Comparison of ENCODE assay signal across 10 cellular contexts in the genomic region with DNA sequence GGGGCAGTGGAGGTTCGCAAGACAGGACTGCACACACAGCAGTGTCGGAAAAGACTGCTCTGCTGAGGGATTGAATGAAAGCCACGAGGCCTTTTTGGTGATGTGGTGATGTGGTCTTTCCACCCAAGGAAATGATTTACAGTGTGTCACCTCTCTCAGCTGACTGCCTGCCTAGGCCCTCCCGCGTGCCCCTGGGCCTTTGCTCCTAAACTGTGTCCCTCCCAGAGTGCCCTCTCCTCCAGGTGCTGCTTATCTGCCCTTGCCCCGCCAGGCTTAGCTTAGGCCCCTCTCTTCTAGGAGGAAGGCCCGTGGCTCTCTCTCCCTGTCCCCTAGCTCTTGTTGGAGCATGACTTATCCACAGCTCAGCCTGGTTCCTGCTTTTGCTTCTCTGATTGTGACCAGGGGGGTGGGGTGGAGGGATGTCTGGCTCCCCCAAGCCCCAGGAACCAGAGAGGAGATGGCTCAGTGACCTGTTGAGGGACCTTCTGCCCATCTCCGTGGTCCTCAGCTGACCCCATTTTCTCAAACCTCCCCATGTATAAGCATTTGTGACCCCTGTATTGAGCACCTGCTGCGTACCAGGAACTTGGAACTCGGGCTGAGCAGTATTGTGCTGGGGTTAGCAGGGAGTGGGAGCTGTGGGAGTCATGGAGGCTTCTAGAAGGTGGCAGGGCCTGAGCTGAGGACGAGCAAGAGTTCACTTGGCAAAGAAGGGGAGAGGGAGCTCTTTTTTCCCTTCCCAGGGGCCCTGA. TPM values are rescaled to one million over a fixed set of nuclear protein-coding genes. Genes with fewer than 3 reads are reported as not detected.
DNase-seq lines count a peak whose midpoint lies in the region; ATAC-seq and TF ChIP-seq lines count a peak whose summit lies in the region.
"Had no signal": no experiment of that assay in that cellular context is flagged by ENCODE, and none has a peak within 500 bp of the region (broad histone marks: within the 10 kb centered on the region; RNA-seq: fewer than 3 reads in every experiment).

No MANE protein-coding gene starts in this region.

- peak; percentile 44 for DNase-seq in activated T-cell treated with anti-CD3 and anti-CD28 coated beads, Interleukin-2, amount 50 U/mL, for 24 hours
- no peak for DNase-seq in activated T-cell treated with anti-CD3 and anti-CD28 coated beads, Interleukin-2, amount 50 U/mL, for 1 hour
- DNase-seq in kidney tubule cell (ENCODE audit: low spot score) (peak; percentile 63), thoracic aorta (ENCODE audit: low spot score) (no peak), dedifferentiated amniotic fluid mesenchymal stem cell (ENCODE audit: extremely low spot score) (no peak), prostate gland (ENCODE audit: low spot score) (no peak), NCI-H1105 (lab: John Stamatoyannopoulos, UW) (no peak)
- DNase-seq: KG1, left ventricle myocardium superior had no signal

- H3K4me3 ChIP-seq in thoracic aorta: peak overlapping the region; percentile 81
- no peak overlapping the region for H3K4me3 ChIP-seq in prostate gland

- TF ChIP-seq CTCF in VCaP (conservative IDR thresholded peaks at IDR 0.05) (no peak), thoracic aorta (IDR thresholded peaks at IDR 0.05) (no peak), prostate gland (IDR thresholded peaks at IDR 0.05) (no peak)

- TF ChIP-seq POLR2A in prostate gland (IDR thresholded peaks at IDR 0.05): no peak

- H3K9me3 Mint-ChIP-seq in activated T-cell treated with anti-CD3 and anti-CD28 coated beads, Interleukin-2, amount 50 U/mL, for 24 hours: no peaks in the 10 kb centered on the region

- no peaks in the 10 kb centered on the region for H3K36me3 ChIP-seq in thoracic aorta
- H3K36me3 ChIP-seq in prostate gland: no peaks in the 10 kb centered on the region

- ATAC-seq in thoracic aorta (ENCODE audit: insufficient number of reproducible peaks, low FRiP score, low read depth): no peak
- ATAC-seq: left ventricle myocardium superior had no signal

- WGBS in prostate gland: 63% methylated on average over 11 of the region's 11 CpGs

- intact Hi-C loops in prostate gland (cut with DNase I): no loop called here

- peak overlapping the region; percentile 34 for H3K27ac Mint-ChIP-seq in activated T-cell treated with anti-CD3 and anti-CD28 coated beads, Interleukin-2, amount 50 U/mL, for 24 hours

- no peaks in the 10 kb centered on the region for H3K9me3 ChIP-seq in thoracic aorta
- H3K9me3 ChIP-seq in prostate gland: no peaks in the 10 kb centered on the region

- H3K27me3 Mint-ChIP-seq in activated T-cell treated with anti-CD3 and anti-CD28 coated beads, Interleukin-2, amount 50 U/mL, for 24 hours: no peaks in the 10 kb centered on the region

- H3K27ac ChIP-seq in VCaP (peak overlapping the region; percentile 98; the same call in 1 of the 2 replicates), thoracic aorta (peak overlapping the region; percentile 85 to 92), prostate gland (peak overlapping the region in 1 of 2 donors; percentile 93)

- H3K4me3 Mint-ChIP-seq in activated T-cell treated with anti-CD3 and anti-CD28 coated beads, Interleukin-2, amount 50 U/mL, for 24 hours: peak overlapping the region; percentile 25

- H3K36me3 Mint-ChIP-seq in activated T-cell treated with anti-CD3 and anti-CD28 coated beads, Interleukin-2, amount 50 U/mL, for 24 hours (ENCODE audit: low read depth): no peaks in the 10 kb centered on the region

- H3K4me1 ChIP-seq in thoracic aorta (ENCODE audit: control insufficient read depth in 1 of 2, low read depth in 2 of 2) (peaks cover 25 to 65% of the 10 kb centered on the region in 2 donors), prostate gland (replicated peaks) (peaks cover 15% of the 10 kb centered on the region)

- H3K27me3 ChIP-seq in thoracic aorta (replicated peaks; ENCODE audit: insufficient read depth) (no peaks in the 10 kb centered on the region), prostate gland (replicated peaks; ENCODE audit: insufficient read depth) (no peaks in the 10 kb centered on the region)

- peaks cover 19% of the 10 kb centered on the region for H3K4me1 Mint-ChIP-seq in activated T-cell treated with anti-CD3 and anti-CD28 coated beads, Interleukin-2, amount 50 U/mL, for 24 hours (ENCODE audit: low read depth)

RNA-seq across cellular contexts. Expression of gene SRC, which starts 2.1 kb away (rescaled TPM):
- 10 to 100 TPM; 80.3 to 89.0 TPM for total RNA-seq in thoracic aorta
- total RNA-seq in prostate gland: 100 to 1,000 TPM in 1 of 2 donors, 10 to 100 TPM in 1; 61.2 to 149 TPM

RNA-seq across cellular contexts. Expression of gene MANBAL, which starts 58.6 kb away (rescaled TPM):
- total RNA-seq in thoracic aorta (10 to 100 TPM; 29.0 to 34.3 TPM), prostate gland (10 to 100 TPM; 28.9 to 39.4 TPM)

Comparison
In these comparisons a context has a peak if more than half of its experiments do, and no peak if none do; other contexts are left out.
1. DNase-seq: peak in activated T-cell treated with anti-CD3 and anti-CD28 coated beads, Interleukin-2, amount 50 U/mL, for 24 hours (single experiment) and kidney tubule cell (single experiment); none in activated T-cell treated with anti-CD3 and anti-CD28 coated beads, Interleukin-2, amount 50 U/mL, for 1 hour (single experiment), thoracic aorta (single experiment), dedifferentiated amniotic fluid mesenchymal stem cell (single experiment), prostate gland (single experiment) and NCI-H1105 (single experiment).